Comparison of ENCODE assay signal across 21 cellular contexts in the genomic region with DNA sequence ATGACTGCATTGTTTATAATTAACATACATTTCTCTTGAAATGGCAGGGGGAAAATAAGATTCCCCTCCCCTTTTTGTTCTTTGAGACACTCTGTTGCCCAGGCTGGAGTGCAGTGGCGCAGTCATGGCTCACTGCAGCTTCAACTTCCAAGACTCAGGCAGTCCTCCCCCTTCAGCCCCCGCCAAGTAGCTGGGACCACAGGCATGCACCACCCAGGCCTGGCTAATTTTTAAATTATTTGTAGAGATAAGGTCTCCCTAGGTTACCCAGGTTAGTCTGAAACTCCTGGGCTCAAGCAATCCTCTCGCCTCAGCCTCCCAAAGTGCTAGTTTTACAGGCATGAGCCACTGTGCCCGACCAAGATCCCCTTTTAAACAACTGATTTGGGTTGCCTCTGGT.
DNase-seq lines count a peak whose midpoint lies in the region; ATAC-seq and TF ChIP-seq lines count a peak whose summit lies in the region.
"Had no signal": no experiment of that assay in that cellular context is flagged by ENCODE, and none has a peak within 500 bp of the region (broad histone marks: within the 10 kb centered on the region; RNA-seq: fewer than 3 reads in every experiment).

No MANE protein-coding gene starts in this region.

- no peak for DNase-seq in T-helper 2 cell treated with Interferon-gamma antibody and Interleukin-4, amounts not matched to agents 5 μg/mL and 100 μg/mL, for 36 hours (ENCODE audit: low spot score)
- DNase-seq in T-helper 2 cell (no peak), glomerular visceral epithelial cell (ENCODE audit: extremely low spot score) (peak; percentile 56), type B pancreatic cell (ENCODE audit: extremely low spot score, unreplicated experiment) (no peak), NCI-H446 treated with DMSO at 0.1 percent for 48 hours (lab: John Stamatoyannopoulos, UW) (no peak), nephron progenitor cell (no peak)
- DNase-seq: Caco-2; CD4-positive, alpha-beta memory T cell; DND-41; NCI-H1694 treated with DMSO at 0.1 percent for 48 hours; NCI-H2081 treated with DMSO at 0.1 percent for 48 hours; NCI-H446; NCI-H526 treated with DMSO at 0.1 percent for 48 hours; PC-3; RPMI8226; SHP77 treated with DMSO at 0.1 percent for 48 hours had no signal

- H3K4me1 Mint-ChIP-seq in T-helper 2 cell treated with Interferon-gamma antibody and Interleukin-4, amounts not matched to agents 5 μg/mL and 100 μg/mL, for 36 hours (ENCODE audit: low read depth), result no peaks in the 10 kb centered on the region
- H3K4me1 Mint-ChIP-seq in nephron (peaks cover 49% of the 10 kb centered on the region), type B pancreatic cell (ENCODE audit: unreplicated experiment) (peaks cover 48% of the 10 kb centered on the region), nephron progenitor cell (peaks cover 45% of the 10 kb centered on the region)
- H3K4me1 Mint-ChIP-seq: CD4-positive, alpha-beta memory T cell had no signal

- peaks cover 4% of the 10 kb centered on the region for H3K9me3 Mint-ChIP-seq in T-helper 2 cell treated with Interferon-gamma antibody and Interleukin-4, amounts not matched to agents 5 μg/mL and 100 μg/mL, for 36 hours
- H3K9me3 Mint-ChIP-seq in nephron (no peaks in the 10 kb centered on the region), type B pancreatic cell (no peaks in the 10 kb centered on the region), nephron progenitor cell (no peaks in the 10 kb centered on the region)
- H3K9me3 Mint-ChIP-seq: GM23338, IgD-negative memory B cell had no signal

- H3K36me3 Mint-ChIP-seq in T-helper 2 cell treated with Interferon-gamma antibody and Interleukin-4, amounts not matched to agents 5 μg/mL and 100 μg/mL, for 36 hours (ENCODE audit: low read depth), result no peaks in the 10 kb centered on the region
- H3K36me3 Mint-ChIP-seq in nephron (ENCODE audit: low read depth) (peaks cover 9% of the 10 kb centered on the region), type B pancreatic cell (peaks cover 17% of the 10 kb centered on the region), nephron progenitor cell (ENCODE audit: low read depth) (peaks cover 8% of the 10 kb centered on the region)

- no peak overlapping the region for H3K4me3 Mint-ChIP-seq in T-helper 2 cell treated with Interferon-gamma antibody and Interleukin-4, amounts not matched to agents 5 μg/mL and 100 μg/mL, for 36 hours
- H3K4me3 Mint-ChIP-seq in nephron (peak overlapping the region in 1 of 3 experiments; percentile 19), type B pancreatic cell (no peak overlapping the region), nephron progenitor cell (no peak overlapping the region)
- H3K4me3 Mint-ChIP-seq: CD4-positive, alpha-beta memory T cell; GM23338; IgD-negative memory B cell had no signal

- H3K27ac Mint-ChIP-seq in T-helper 2 cell treated with Interferon-gamma antibody and Interleukin-4, amounts not matched to agents 5 μg/mL and 100 μg/mL, for 36 hours, result peak overlapping the region; percentile 18
- H3K27ac Mint-ChIP-seq in nephron (peak overlapping the region; percentile 96 to 99 (median 99)), type B pancreatic cell (peak overlapping the region; percentile 98), nephron progenitor cell (no peak overlapping the region)
- H3K27ac Mint-ChIP-seq: CD4-positive, alpha-beta memory T cell; GM23338 had no signal

- no peak for ATAC-seq in GM18907 (IDR thresholded peaks at IDR 0.05; ENCODE audit: unreplicated experiment)
- ATAC-seq: GM23338, HCT116, PC-3 had no signal

- TF ChIP-seq CTCF in nephron (IDR thresholded peaks at IDR 0.05; ENCODE audit: unreplicated experiment in 3 of 3) (no peak), type B pancreatic cell (conservative IDR thresholded peaks at IDR 0.05) (no peak), nephron progenitor cell (IDR thresholded peaks at IDR 0.05) (no peak)

- no peaks in the 10 kb centered on the region for H3K27me3 Mint-ChIP-seq in T-helper 2 cell treated with Interferon-gamma antibody and Interleukin-4, amounts not matched to agents 5 μg/mL and 100 μg/mL, for 36 hours (ENCODE audit: low read depth)
- H3K27me3 Mint-ChIP-seq in nephron (ENCODE audit: low read depth) (no peaks in the 10 kb centered on the region), type B pancreatic cell (no peaks in the 10 kb centered on the region), nephron progenitor cell (ENCODE audit: low read depth, poor library complexity) (peaks cover 4% of the 10 kb centered on the region)
- H3K27me3 Mint-ChIP-seq: CD4-positive, alpha-beta memory T cell; IgD-negative memory B cell had no signal
